ENCODE assay signal across 8 cellular contexts in genomic region chr21:38925923-38926322, GRCh38.
DNase-seq lines count a peak whose midpoint lies in the region; ATAC-seq, FAIRE-seq and TF ChIP-seq lines count a peak whose summit lies in the region.

No MANE protein-coding gene starts in this region.

- H3K27me3 ChIP-seq in thoracic aorta (replicated peaks; ENCODE audit: insufficient read depth) = no peaks in the 10 kb centered on the region

- intact Hi-C loops in kidney (cut with DNase I) = no loop called here

- H3K9me3 ChIP-seq in kidney (ENCODE audit: control insufficient read depth in 1 of 2, low read length in 2 of 2) = no peaks in the 10 kb centered on the region
- H3K9me3 ChIP-seq in thoracic aorta = no peaks in the 10 kb centered on the region

- TF ChIP-seq CTCF in astrocyte of the cerebellum (IDR thresholded peaks at IDR 0.05; ENCODE audit: low read depth, low read length, missing control alignments) (no peak), kidney (IDR thresholded peaks at IDR 0.05; ENCODE audit: borderline replicate concordance, extremely low read depth, insufficient read depth) (no peak), thoracic aorta (IDR thresholded peaks at IDR 0.05) (no peak)

- ATAC-seq in thoracic aorta (ENCODE audit: insufficient number of reproducible peaks, low FRiP score, low read depth) = peak; percentile 75
- ATAC-seq in GM19395 (IDR thresholded peaks at IDR 0.05; ENCODE audit: unreplicated experiment) = no peak
- ATAC-seq in HG03442 (IDR thresholded peaks at IDR 0.05; ENCODE audit: unreplicated experiment) = no peak

- no peak overlapping the region for H3K4me3 ChIP-seq in astrocyte of the cerebellum (ENCODE audit: low read depth, low read length)
- H3K4me3 ChIP-seq in kidney (ENCODE audit: low read length in 2 of 2) = peak overlapping the region; percentile 9 to 16
- peak overlapping the region; percentile 68 for H3K4me3 ChIP-seq in thoracic aorta

- H3K27ac ChIP-seq in kidney (ENCODE audit: low read depth in 2 of 2, low read length in 2 of 2) (peak overlapping the region; percentile 36 to 51), thoracic aorta (peak overlapping the region; percentile 86 to 92)

- in situ Hi-C loops in KBM-7 (cut with MboI; ENCODE audit: low pct_unique_long_range_greater_than_20kb, low sequenced_read_pairs) = no loop called here
- in situ Hi-C loops in astrocyte of the cerebellum (cut with HindIII; ENCODE audit: low sequenced_read_pairs) = no loop called here

- no peak for FAIRE-seq in kidney (lab: Jason Lieb, UNC)

- H3K4me1 ChIP-seq in kidney (ENCODE audit: control insufficient read depth in 1 of 2, insufficient read depth in 1 of 2, low read depth in 1 of 2, low read length in 2 of 2) (peaks cover 6 to 7% of the 10 kb centered on the region in 2 donors), thoracic aorta (ENCODE audit: control insufficient read depth in 1 of 2, low read depth in 2 of 2) (peaks cover 18 to 48% of the 10 kb centered on the region in 2 donors)

- H3K36me3 ChIP-seq in kidney (ENCODE audit: control insufficient read depth in 1 of 2, insufficient read depth in 2 of 2, low read length in 2 of 2) = no peaks in the 10 kb centered on the region
- no peaks in the 10 kb centered on the region for H3K36me3 ChIP-seq in thoracic aorta

- peak overlapping the region; percentile 2 to 47 for H3K9ac ChIP-seq in kidney (ENCODE audit: low read length in 2 of 2)

- peak; percentile 83 for DNase-seq in KBM-7
- peak; percentile 89 for DNase-seq in astrocyte of the cerebellum (ENCODE audit: low read depth)
- peak; percentile 92 for DNase-seq in kidney
- peak; percentile 58 for DNase-seq in thoracic aorta (ENCODE audit: low spot score)
- no peak for DNase-seq in NCI-H1930 (lab: John Stamatoyannopoulos, UW)
- no peak for DNase-seq in hippocampal formation (lab: John Stamatoyannopoulos, UW)

Comparison
In these comparisons a context has a peak if more than half of its experiments do, and no peak if none do; other contexts are left out.
1. DNase-seq: peak in KBM-7 (single experiment), astrocyte of the cerebellum (single experiment), kidney (single experiment) and thoracic aorta (single experiment); none in NCI-H1930 (0 of 2) and hippocampal formation (0 of 2).